Comparison of ENCODE assay signal across 11 cellular contexts in genomic region chr4:138200236-138200590, GRCh38. TPM values are rescaled to one million over a fixed set of nuclear protein-coding genes. Genes with fewer than 3 reads are reported as not detected.
DNase-seq lines count a peak whose midpoint lies in the region; ATAC-seq and TF ChIP-seq lines count a peak whose summit lies in the region.
"Had no signal": no experiment of that assay in that cellular context is flagged by ENCODE, and none has a peak within 500 bp of the region (broad histone marks: within the 10 kb centered on the region; RNA-seq: fewer than 3 reads in every experiment).

No MANE protein-coding gene starts in this region.

- H2AFZ ChIP-seq in mammary epithelial cell (ENCODE audit: low read depth, low read length) = no peak overlapping the region

- ATAC-seq in GM18502 (IDR thresholded peaks at IDR 0.05; ENCODE audit: poor library complexity, unreplicated experiment) (peak; percentile 51), GM21515 (IDR thresholded peaks at IDR 0.05; ENCODE audit: unreplicated experiment) (peak; percentile 38), HG03135 (IDR thresholded peaks at IDR 0.05; ENCODE audit: unreplicated experiment) (peak; percentile 53)

- H3K36me3 ChIP-seq in mammary epithelial cell (ENCODE audit: insufficient read depth, low read length) (no peaks in the 10 kb centered on the region), prostate gland (no peaks in the 10 kb centered on the region)

- H3K4me1 ChIP-seq in mammary epithelial cell (ENCODE audit: insufficient read depth, low read length) (peaks cover 19% of the 10 kb centered on the region), prostate gland (replicated peaks) (no peaks in the 10 kb centered on the region)
- H3K4me1 ChIP-seq: SJSA1 had no signal

- H3K9me3 ChIP-seq in mammary epithelial cell (replicated peaks; ENCODE audit: insufficient read depth, low read length) = no peaks in the 10 kb centered on the region
- no peaks in the 10 kb centered on the region for H3K9me3 ChIP-seq in prostate gland
- H3K9me3 ChIP-seq: SJSA1 had no signal

- BruUV-seq in mammary epithelial cell (replicated peaks; lab: Mats Ljungman, UMichigan) = no TSS peak

- H3K9ac ChIP-seq in mammary epithelial cell (ENCODE audit: insufficient read depth, low read length) = peak overlapping the region; percentile 51

- DNase-seq in mammary epithelial cell (no peak), coronary artery (ENCODE audit: low spot score) (no peak), NCI-H1092 (lab: John Stamatoyannopoulos, UW) (no peak), COR-L47 (lab: John Stamatoyannopoulos, UW) (no peak), prostate gland (ENCODE audit: low spot score) (no peak)
- DNase-seq: NCI-H2171 had no signal

- H4K20me1 ChIP-seq in mammary epithelial cell (ENCODE audit: insufficient read depth, low read length) = no peaks in the 10 kb centered on the region

- intact Hi-C loops in mammary epithelial cell (cut with micrococcal nuclease) = no loop called here
- intact Hi-C loops in prostate gland (cut with DNase I) = no loop called here

- TF ChIP-seq CTCF in mammary epithelial cell (conservative IDR thresholded peaks at IDR 0.05 in 1 of 2, IDR thresholded peaks at IDR 0.05 in 1 of 2; ENCODE audit: extremely low read depth in 1 of 2, insufficient read depth in 1 of 2, low read depth in 1 of 2, low read length in 2 of 2) (no peak), coronary artery (IDR thresholded peaks at IDR 0.05) (no peak), prostate gland (IDR thresholded peaks at IDR 0.05) (no peak)

- H3K27me3 ChIP-seq in mammary epithelial cell (ENCODE audit: insufficient read depth, low read length) = no peaks in the 10 kb centered on the region
- no peaks in the 10 kb centered on the region for H3K27me3 ChIP-seq in prostate gland (replicated peaks; ENCODE audit: insufficient read depth)
- H3K27me3 ChIP-seq: SJSA1 had no signal

- peak overlapping the region; percentile 68 for H3K4me2 ChIP-seq in mammary epithelial cell (ENCODE audit: insufficient read depth, low read depth, low read length)

- dilution Hi-C loops in mammary epithelial cell (cut with HindIII; ENCODE audit: low sequenced_read_pairs) = no loop called here

- in situ Hi-C loops in mammary epithelial cell (cut with MboI; ENCODE audit: low sequenced_read_pairs in 2 of 2) = no loop called here

- no peak for TF ChIP-seq POLR2A in prostate gland (IDR thresholded peaks at IDR 0.05)

- CTCF ChIA-PET in mammary epithelial cell (lab: Charles Lee; ENCODE audit: low non-redundant PET) = no interaction called here

- peaks cover 6% of the 10 kb centered on the region for H3K79me2 ChIP-seq in mammary epithelial cell (ENCODE audit: insufficient read depth, low read length)

- H3K27ac ChIP-seq in mammary epithelial cell (ENCODE audit: insufficient read depth, low read depth, low read length) (peak overlapping the region; percentile 81), coronary artery (no peak overlapping the region), prostate gland (no peak overlapping the region)
- H3K27ac ChIP-seq: C4-2B, SJSA1 had no signal

- H3K4me3 ChIP-seq in mammary epithelial cell (replicated peaks in 1 of 3; ENCODE audit: insufficient read depth in 1 of 3, low read depth in 2 of 3, low read length in 3 of 3) (no peak overlapping the region), coronary artery (no peak overlapping the region), prostate gland (no peak overlapping the region)
- H3K4me3 ChIP-seq: SJSA1 had no signal

- 0% methylated on average over 1 of the region's 1 CpG for WGBS in mammary epithelial cell (ENCODE audit: low coverage, missing lambda C conversion rate)
- 35% methylated on average over 1 of the region's 1 CpG for WGBS in prostate gland

RNA-seq across cellular contexts. Expression of gene SLC7A11, which starts 41.9 kb away (rescaled TPM):
- total RNA-seq in mammary epithelial cell (100 to 1,000 TPM in 1 of 2 donors, 10 to 100 TPM in 1; 80.2 to 248 TPM), prostate gland (1 to 10 TPM; 1.3 to 1.5 TPM)
- 18.7 TPM for polyA plus RNA-seq in mammary epithelial cell
- polyA minus RNA-seq in mammary epithelial cell = 48.9 TPM

Comparison
In these comparisons a context has a peak if more than half of its experiments do, and no peak if none do; other contexts are left out.
1. RNA of gene SLC7A11, which starts 41.9 kb away (total RNA-seq): 80.2 to 248 TPM in mammary epithelial cell; 1.3 to 1.5 TPM in prostate gland; every median in the first group is over 10 times any median in the second.
2. Peak in every context shown above with its lines, with median percentiles within 50 percentile points of each other: ATAC-seq.